In the genomic region with DNA sequence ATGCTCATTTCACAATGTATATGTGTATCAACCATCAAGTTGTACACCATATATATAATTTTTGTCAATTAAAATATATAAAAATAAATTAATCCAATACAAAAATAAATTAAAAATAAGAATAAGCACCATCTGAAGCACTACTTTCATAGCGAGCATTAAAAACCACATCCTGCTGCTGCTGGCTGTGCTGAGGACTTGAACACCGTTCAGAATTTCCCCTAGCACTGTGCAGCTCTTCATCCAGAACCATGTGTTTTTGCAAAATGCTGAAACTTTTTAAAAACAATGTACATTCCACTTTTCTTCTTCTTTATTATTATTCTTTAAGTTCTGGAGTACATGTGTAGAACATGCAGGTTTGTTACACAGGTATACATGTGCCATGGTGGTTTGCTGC, we compare ENCODE assay signal across 17 cellular contexts.
"Had no signal": no experiment of that assay in that cellular context is flagged by ENCODE, and none has a peak within 500 bp of the region (broad histone marks: within the 10 kb centered on the region; RNA-seq: fewer than 3 reads in every experiment).

No MANE protein-coding gene starts in this region.

- H3K27me3 ChIP-seq: ascending aorta, neutrophil, sigmoid colon, spleen, stomach, testis, upper lobe of left lung had no signal

- H3K4me1 Mint-ChIP-seq: memory B cell, natural killer cell had no signal

- H3K4me3 Mint-ChIP-seq: memory B cell, natural killer cell had no signal

- H3K27ac ChIP-seq: ascending aorta, epithelial cell of prostate, neutrophil, parathyroid adenoma, sigmoid colon, spleen, stomach, testis, upper lobe of left lung had no signal

- DNase-seq: dermis blood vessel endothelial cell, foreskin melanocyte, kidney glomerular epithelial cell, left ventricle myocardium superior, mucosa of descending colon, natural killer cell, sigmoid colon, spleen, stomach, T1000, testis, upper lobe of left lung had no signal

- H3K79me2 ChIP-seq: parathyroid adenoma had no signal

- H3K27me3 Mint-ChIP-seq: memory B cell had no signal

- H3K36me3 ChIP-seq: ascending aorta, neutrophil, sigmoid colon, spleen, stomach, upper lobe of left lung had no signal

- H3K4me3 ChIP-seq: ascending aorta, mucosa of descending colon, sigmoid colon, spleen, stomach, testis, upper lobe of left lung had no signal

- H3K27ac Mint-ChIP-seq: memory B cell, natural killer cell had no signal

- H3K4me1 ChIP-seq: ascending aorta, parathyroid adenoma, sigmoid colon, stomach, testis, upper lobe of left lung had no signal

- H3K9me3 ChIP-seq: neutrophil, testis had no signal

- ATAC-seq: left ventricle myocardium superior, mucosa of descending colon had no signal
